ENCODE assay signal across 13 cellular contexts in genomic region chr13:73228546-73228945, GRCh38.
DNase-seq lines count a peak whose midpoint lies in the region; ATAC-seq and TF ChIP-seq lines count a peak whose summit lies in the region.
"Had no signal": no experiment of that assay in that cellular context is flagged by ENCODE, and none has a peak within 500 bp of the region (broad histone marks: within the 10 kb centered on the region; RNA-seq: fewer than 3 reads in every experiment).

No MANE protein-coding gene starts in this region.

- peaks cover under 1% of the 10 kb centered on the region for H3K4me1 ChIP-seq in upper lobe of right lung

- H3K4me3 ChIP-seq in upper lobe of right lung, result no peak overlapping the region
- H3K4me3 ChIP-seq: cardiac muscle cell, HAP-1, ovary had no signal

- DNase-seq in stimulated activated CD4-positive, alpha-beta T cell treated with anti-CD3 and anti-CD28 coated beads, Interleukin-15, amount 100 ng/mL, for 24 hours, result peak; percentile 20
- no peak for DNase-seq in stimulated activated CD4-positive, alpha-beta T cell treated with anti-CD3 and anti-CD28 coated beads, Interleukin-2, amount 100 ng/mL, for 48 hours
- DNase-seq in SW480 (ENCODE audit: low spot score) (peak; percentile 66), upper lobe of right lung (no peak), midbrain (lab: John Stamatoyannopoulos, UW) (no peak), nucleus accumbens (lab: John Stamatoyannopoulos, UW) (no peak)
- no peak for DNase-seq in stimulated activated naive CD4-positive, alpha-beta T cell treated with Interleukin-2 at 50 U/mL for 16 hours (lab: John Stamatoyannopoulos, UW)
- DNase-seq: NCI-H446, ovary had no signal

- no peaks in the 10 kb centered on the region for H3K27me3 ChIP-seq in upper lobe of right lung
- H3K27me3 ChIP-seq: cardiac muscle cell, ovary had no signal

- no peak overlapping the region for H3K27ac ChIP-seq in upper lobe of right lung
- H3K27ac ChIP-seq: cardiac muscle cell, ovary, VCaP had no signal

- no peaks in the 10 kb centered on the region for H3K9me3 ChIP-seq in upper lobe of right lung
- H3K9me3 ChIP-seq: HAP-1, ovary had no signal

- intact Hi-C loops in upper lobe of right lung (cut with DNase I), result no loop called here

- TF ChIP-seq CTCF in upper lobe of right lung (IDR thresholded peaks at IDR 0.05), result no peak

- ATAC-seq in esophagus mucosa (peak; percentile 48), upper lobe of right lung (peak; percentile 36)

- H3K36me3 ChIP-seq in upper lobe of right lung, result no peaks in the 10 kb centered on the region
- H3K36me3 ChIP-seq: cardiac muscle cell, HAP-1, ovary had no signal

Comparison
In these comparisons a context has a peak if more than half of its experiments do, and no peak if none do; other contexts are left out.
1. DNase-seq: peak in stimulated activated CD4-positive, alpha-beta T cell treated with anti-CD3 and anti-CD28 coated beads, Interleukin-15, amount 100 ng/mL, for 24 hours (single experiment) and SW480 (single experiment); none in stimulated activated CD4-positive, alpha-beta T cell treated with anti-CD3 and anti-CD28 coated beads, Interleukin-2, amount 100 ng/mL, for 48 hours (0 of 2), upper lobe of right lung (single experiment), midbrain (single experiment), nucleus accumbens (0 of 56) and stimulated activated naive CD4-positive, alpha-beta T cell treated with Interleukin-2 at 50 U/mL for 16 hours (single experiment).